9 cellular contexts compared by ENCODE assay signal in the genomic region with DNA sequence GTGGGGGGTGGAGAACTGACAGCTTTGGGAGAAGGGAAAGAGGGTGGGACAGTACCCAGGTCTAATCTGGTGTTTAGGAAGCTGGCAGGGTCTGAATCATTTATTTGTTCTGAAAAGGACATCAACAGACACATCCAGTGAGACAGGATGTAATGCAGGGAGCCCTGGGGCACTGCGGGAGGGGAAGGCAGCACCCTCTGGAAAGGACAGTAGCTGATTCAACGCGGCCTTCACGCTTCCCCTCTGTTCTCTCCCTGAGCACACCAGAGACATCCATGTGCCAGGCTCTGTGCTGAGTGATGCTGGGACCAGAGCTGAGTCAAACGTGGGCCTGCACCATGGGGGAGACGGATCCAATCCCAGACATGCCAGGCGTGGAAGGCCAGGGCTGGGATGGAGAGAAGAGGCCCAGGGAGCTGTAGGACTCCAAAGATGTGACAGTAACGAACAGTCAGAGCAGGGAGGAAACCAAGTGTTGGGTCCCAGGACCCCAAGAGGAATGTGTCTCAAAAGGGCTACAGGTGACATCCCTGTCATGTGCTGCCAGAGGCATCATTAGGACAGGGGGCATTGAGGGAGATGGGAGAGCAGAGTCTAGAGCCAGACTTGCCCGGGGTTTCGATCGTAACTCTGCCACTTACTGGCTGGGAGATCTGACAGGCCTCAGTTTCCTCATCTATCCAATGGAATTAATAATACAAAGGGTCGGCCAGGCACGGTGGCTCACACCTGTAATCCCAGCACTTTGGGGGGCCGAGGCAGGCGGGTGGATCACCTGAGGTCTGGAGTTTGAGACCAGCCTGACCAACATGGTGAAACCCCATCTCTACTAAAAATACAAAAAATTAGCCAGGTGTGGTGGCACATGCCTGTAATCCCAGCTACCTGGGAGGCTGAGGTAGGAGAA. TPM values are rescaled to one million over a fixed set of nuclear protein-coding genes. Genes with fewer than 3 reads are reported as not detected.
DNase-seq lines count a peak whose midpoint lies in the region; ATAC-seq and TF ChIP-seq lines count a peak whose summit lies in the region.
"Had no signal": no experiment of that assay in that cellular context is flagged by ENCODE, and none has a peak within 500 bp of the region (broad histone marks: within the 10 kb centered on the region; RNA-seq: fewer than 3 reads in every experiment).

No MANE protein-coding gene starts in this region.

- H3K27ac ChIP-seq in C4-2B: peak overlapping the region; percentile 93; the same call in 1 of the 2 replicates
- H3K27ac ChIP-seq in left lung: no peak overlapping the region

- TF ChIP-seq CTCF in C4-2B (conservative IDR thresholded peaks at IDR 0.05) (no peak), choroid plexus epithelial cell (conservative IDR thresholded peaks at IDR 0.05; ENCODE audit: low read depth, low read length) (no peak), left lung (IDR thresholded peaks at IDR 0.05) (no peak)

- H3K4me3 ChIP-seq in MG63 (peak overlapping the region; percentile 98; the same call in 1 of the 2 replicates), choroid plexus epithelial cell (ENCODE audit: low read depth, low read length) (no peak overlapping the region), left lung (no peak overlapping the region)

- peaks cover 7% of the 10 kb centered on the region for H3K36me3 ChIP-seq in MG63
- no peaks in the 10 kb centered on the region for H3K36me3 ChIP-seq in left lung

- ATAC-seq in HG03196 (IDR thresholded peaks at IDR 0.05; ENCODE audit: unreplicated experiment) (no peak), left lung (no peak)

- no peaks in the 10 kb centered on the region for H3K27me3 ChIP-seq in MG63
- no peaks in the 10 kb centered on the region for H3K27me3 ChIP-seq in left lung

- DNase-seq in MG63 (no peak), choroid plexus epithelial cell (ENCODE audit: low read depth) (peak; percentile 43), midbrain (lab: John Stamatoyannopoulos, UW) (peak; percentile 14), left lung (no peak), posterior vena cava (ENCODE audit: low spot score) (no peak)
- DNase-seq in activated CD4-positive, CD25-positive, alpha-beta regulatory T cell (lab: John Stamatoyannopoulos, UW): no peak
- DNase-seq: stimulated activated CD4-positive, alpha-beta T cell treated with anti-CD3 and anti-CD28 coated beads, Interleukin-12 subunit alpha, Interleukin-12 subunit beta, amount 100 ng/mL, for 4 hours had no signal

- H3K9me3 ChIP-seq in MG63: no peaks in the 10 kb centered on the region
- no peaks in the 10 kb centered on the region for H3K9me3 ChIP-seq in left lung

- intact Hi-C loops in left lung (cut with DNase I) (no loop called here), posterior vena cava (cut with DNase I) (no loop called here)

- peaks cover 0 to 45% of the 10 kb centered on the region in 2 donors for H3K4me1 ChIP-seq in left lung

RNA-seq across cellular contexts. Expression of gene ETFB, which starts 1.7 kb away (rescaled TPM):
- 170 and 237 TPM in 2 replicates for total RNA-seq in MG63 (2014; rRNA removed; shearing (Covaris generic); ENCODE audit: low replicate concordance)
- total RNA-seq in left lung (10 to 100 TPM; 72.4 to 89.6 TPM), posterior vena cava (10 to 100 TPM; 44.4 to 50.8 TPM)

RNA-seq across cellular contexts. Expression of gene CLDND2, which starts 4.3 kb away (rescaled TPM):
- total RNA-seq in MG63 (2014; rRNA removed; shearing (Covaris generic); ENCODE audit: low replicate concordance): not detected in 2 replicates
- total RNA-seq in left lung: 1 to 10 TPM; 1.4 to 1.6 TPM
- 1 to 10 TPM in 1 of 2 donors, under 1 TPM in 1; 0.62 to 1.2 TPM for total RNA-seq in posterior vena cava

RNA-seq across cellular contexts. Expression of gene NKG7, which starts 8.0 kb away (rescaled TPM):
- not detected in 2 replicates for total RNA-seq in MG63 (2014; rRNA removed; shearing (Covaris generic); ENCODE audit: low replicate concordance)
- total RNA-seq in left lung: 10 to 100 TPM; 15.2 to 50.1 TPM
- 1 to 10 TPM; 3.0 to 4.8 TPM for total RNA-seq in posterior vena cava

RNA-seq across cellular contexts. Expression of gene VSIG10L, which starts 22.5 kb away (rescaled TPM):
- total RNA-seq in MG63 (2014; rRNA removed; shearing (Covaris generic); ENCODE audit: low replicate concordance): 0.10 and 0.95 TPM in 2 replicates
- total RNA-seq in left lung: 1 to 10 TPM; 3.5 to 4.1 TPM
- total RNA-seq in posterior vena cava: 1 to 10 TPM; 2.0 to 2.9 TPM

RNA-seq across cellular contexts. Expression of gene LIM2, which starts 23.3 kb away (rescaled TPM):
- not detected in 2 replicates for total RNA-seq in MG63 (2014; rRNA removed; shearing (Covaris generic); ENCODE audit: low replicate concordance)
- total RNA-seq in left lung: not detected
- total RNA-seq in posterior vena cava: not detected

Comparison
In these comparisons a context has a peak if more than half of its experiments do, and no peak if none do; other contexts are left out.
1. DNase-seq: peak in choroid plexus epithelial cell (single experiment) and midbrain (single experiment); none in MG63 (single experiment), left lung (0 of 2), posterior vena cava (single experiment) and activated CD4-positive, CD25-positive, alpha-beta regulatory T cell (0 of 4).